1 cellular context compared by ENCODE assay signal in genomic region chr4:121712001-121712655, GRCh38.
TF ChIP-seq lines count a peak whose summit lies in the region.

No MANE protein-coding gene starts in this region.

TF ChIP-seq in HCT116, 20 proteins besides CTCF, POLR2A, EP300 and RAD21 (continued from another document):
- TF ChIP-seq, protein P1, sequence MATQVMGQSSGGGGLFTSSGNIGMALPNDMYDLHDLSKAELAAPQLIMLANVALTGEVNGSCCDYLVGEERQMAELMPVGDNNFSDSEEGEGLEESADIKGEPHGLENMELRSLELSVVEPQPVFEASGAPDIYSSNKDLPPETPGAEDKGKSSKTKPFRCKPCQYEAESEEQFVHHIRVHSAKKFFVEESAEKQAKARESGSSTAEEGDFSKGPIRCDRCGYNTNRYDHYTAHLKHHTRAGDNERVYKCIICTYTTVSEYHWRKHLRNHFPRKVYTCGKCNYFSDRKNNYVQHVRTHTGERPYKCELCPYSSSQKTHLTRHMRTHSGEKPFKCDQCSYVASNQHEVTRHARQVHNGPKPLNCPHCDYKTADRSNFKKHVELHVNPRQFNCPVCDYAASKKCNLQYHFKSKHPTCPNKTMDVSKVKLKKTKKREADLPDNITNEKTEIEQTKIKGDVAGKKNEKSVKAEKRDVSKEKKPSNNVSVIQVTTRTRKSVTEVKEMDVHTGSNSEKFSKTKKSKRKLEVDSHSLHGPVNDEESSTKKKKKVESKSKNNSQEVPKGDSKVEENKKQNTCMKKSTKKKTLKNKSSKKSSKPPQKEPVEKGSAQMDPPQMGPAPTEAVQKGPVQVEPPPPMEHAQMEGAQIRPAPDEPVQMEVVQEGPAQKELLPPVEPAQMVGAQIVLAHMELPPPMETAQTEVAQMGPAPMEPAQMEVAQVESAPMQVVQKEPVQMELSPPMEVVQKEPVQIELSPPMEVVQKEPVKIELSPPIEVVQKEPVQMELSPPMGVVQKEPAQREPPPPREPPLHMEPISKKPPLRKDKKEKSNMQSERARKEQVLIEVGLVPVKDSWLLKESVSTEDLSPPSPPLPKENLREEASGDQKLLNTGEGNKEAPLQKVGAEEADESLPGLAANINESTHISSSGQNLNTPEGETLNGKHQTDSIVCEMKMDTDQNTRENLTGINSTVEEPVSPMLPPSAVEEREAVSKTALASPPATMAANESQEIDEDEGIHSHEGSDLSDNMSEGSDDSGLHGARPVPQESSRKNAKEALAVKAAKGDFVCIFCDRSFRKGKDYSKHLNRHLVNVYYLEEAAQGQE (IDR thresholded peaks at IDR 0.05; ENCODE audit: low read depth) = no peak
- TF ChIP-seq POLR2AphosphoS5 (IDR thresholded peaks at IDR 0.05; ENCODE audit: low read depth, low read length) = no peak
